7 cellular contexts compared by ENCODE assay signal in the genomic region with DNA sequence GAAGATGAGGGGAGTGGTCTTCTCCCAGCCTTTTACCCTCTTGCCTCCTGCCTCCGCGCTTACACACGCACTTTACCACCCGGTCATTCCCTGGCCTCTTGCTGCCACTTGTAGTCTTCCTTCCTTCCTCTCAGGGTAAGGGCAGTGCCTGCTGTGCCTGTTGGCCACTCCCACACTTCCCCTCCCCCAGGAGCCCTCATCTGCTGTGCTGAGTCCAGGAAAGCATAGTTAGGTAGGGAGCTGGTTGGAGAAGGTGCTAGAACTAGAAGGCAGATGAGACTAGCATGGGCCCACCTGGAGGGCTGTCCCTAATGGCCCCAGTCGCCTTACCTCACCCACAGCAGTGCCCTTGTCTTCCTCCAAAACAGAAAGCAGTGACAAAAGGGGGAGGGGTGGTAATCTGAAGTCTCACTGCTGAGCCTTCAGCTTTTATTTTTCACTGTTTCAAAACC. TPM values are rescaled to one million over a fixed set of nuclear protein-coding genes. Genes with fewer than 3 reads are reported as not detected.
DNase-seq lines count a peak whose midpoint lies in the region; ATAC-seq and TF ChIP-seq lines count a peak whose summit lies in the region.

No MANE protein-coding gene starts in this region.

- no peaks in the 10 kb centered on the region for H4K20me1 ChIP-seq in MM.1S (ENCODE audit: insufficient read depth, low read length)
- no peaks in the 10 kb centered on the region for H4K20me1 ChIP-seq in SK-N-SH (ENCODE audit: insufficient read depth)

- intact Hi-C loops in esophagus squamous epithelium (cut with DNase I): no loop called here
- intact Hi-C loops in CD8-positive, alpha-beta T cell (cut with DNase I, micrococcal nuclease): no loop called here

- H3K4me1 ChIP-seq in MM.1S (ENCODE audit: low read length) (peaks cover 40% of the 10 kb centered on the region), SK-N-SH (ENCODE audit: control insufficient read depth in 1 of 2, insufficient read depth in 2 of 2, low read depth in 1 of 2, low read length in 1 of 2) (peaks cover 26 to 49% of the 10 kb centered on the region in 2 experiments; a peak in 3 of 4 replicates), esophagus squamous epithelium (peaks cover 67 to 96% (median 81%) of the 10 kb centered on the region in 3 donors)
- H3K4me1 ChIP-seq in CD8-positive, alpha-beta T cell (ENCODE audit: insufficient read depth, low read length): peaks cover 24% of the 10 kb centered on the region

- H3K79me2 ChIP-seq in MM.1S (ENCODE audit: low read length) (peaks cover 11% of the 10 kb centered on the region), SK-N-SH (ENCODE audit: insufficient read depth) (no peaks in the 10 kb centered on the region)

- H3K27ac Mint-ChIP-seq in progenitor cell of endocrine pancreas: peak overlapping the region; percentile 94
- no peak overlapping the region for H3K27ac Mint-ChIP-seq in CD8-positive, alpha-beta T cell

- POLR2A ChIA-PET in SK-N-SH (lab: Yijun Ruan, JAX): no interaction called here
- POLR2A ChIA-PET in CD8-positive, alpha-beta T cell (lab: Charles Lee): interaction anchor here (0.5 to 1.0 kb wide), 2 partner anchors 11 to 38 kb away, joined by 3 read pairs; no protein-coding TSS in a partner anchor

- H3K9me3 ChIP-seq in MM.1S (replicated peaks; ENCODE audit: insufficient read depth, low read length): no peaks in the 10 kb centered on the region
- no peaks in the 10 kb centered on the region for H3K9me3 ChIP-seq in SK-N-SH
- no peaks in the 10 kb centered on the region for H3K9me3 ChIP-seq in esophagus squamous epithelium
- no peaks in the 10 kb centered on the region for H3K9me3 ChIP-seq in CD8-positive, alpha-beta T cell (ENCODE audit: low read length)

- no peaks in the 10 kb centered on the region for H3K9me3 Mint-ChIP-seq in progenitor cell of endocrine pancreas (ENCODE audit: low read depth)
- no peaks in the 10 kb centered on the region for H3K9me3 Mint-ChIP-seq in CD8-positive, alpha-beta T cell

- peak overlapping the region; percentile 5 for H3K4me3 Mint-ChIP-seq in progenitor cell of endocrine pancreas (ENCODE audit: low read depth)
- no peak overlapping the region for H3K4me3 Mint-ChIP-seq in CD8-positive, alpha-beta T cell

- H3K4me3 ChIP-seq in MM.1S (ENCODE audit: low read length) (peak overlapping the region; percentile 20; the same call in 1 of the 2 replicates), SK-N-SH (ENCODE audit: low read depth in 2 of 2, low read length in 1 of 2) (no peak overlapping the region), esophagus squamous epithelium (peak overlapping the region in 1 of 4 donors; percentile 15)
- H3K4me3 ChIP-seq in CD8-positive, alpha-beta T cell (ENCODE audit: low read depth, low read length): no peak overlapping the region

- DNase-seq in MM.1S (peak; percentile 54), SK-N-SH (no peak), esophagus squamous epithelium (lab: John Stamatoyannopoulos, UW) (no peak), progenitor cell of endocrine pancreas (ENCODE audit: low spot score, unreplicated experiment) (no peak)
- no peak for DNase-seq in stimulated activated CD4-positive, alpha-beta T cell treated with anti-CD3 and anti-CD28 coated beads, Interleukin-15, amount 100 ng/mL, for 24 hours
- no peak for DNase-seq in CD8-positive, alpha-beta T cell

- H3K4me2 ChIP-seq in MM.1S (ENCODE audit: low read depth, low read length) (peak overlapping the region; percentile 52), SK-N-SH (peak overlapping the region; percentile 13; the same call in 1 of the 2 replicates)

- TF ChIP-seq CTCF in MM.1S (IDR thresholded peaks at IDR 0.05; ENCODE audit: low read length) (no peak), SK-N-SH (IDR thresholded peaks at IDR 0.05) (no peak), esophagus squamous epithelium (IDR thresholded peaks at IDR 0.05) (no peak), progenitor cell of endocrine pancreas (IDR thresholded peaks at IDR 0.05; ENCODE audit: unreplicated experiment) (no peak)
- TF ChIP-seq CTCF in CD8-positive, alpha-beta T cell (IDR thresholded peaks at IDR 0.05): no peak

- CTCF ChIA-PET in SK-N-SH (lab: Yijun Ruan, JAX): interaction anchor here (0.7 to 3.4 kb wide), 6 partner anchors 14 to 133 kb away, joined by 3 to 19 read pairs (median 3); no protein-coding TSS in a partner anchor
- CTCF ChIA-PET in CD8-positive, alpha-beta T cell (lab: Charles Lee): no interaction called here

- ATAC-seq in GM18502 (IDR thresholded peaks at IDR 0.05; ENCODE audit: poor library complexity, unreplicated experiment): no peak
- ATAC-seq in CD8-positive, alpha-beta T cell: no peak

- H3K4me1 Mint-ChIP-seq in progenitor cell of endocrine pancreas (ENCODE audit: low read depth): peaks cover 40% of the 10 kb centered on the region
- peaks cover 35% of the 10 kb centered on the region for H3K4me1 Mint-ChIP-seq in CD8-positive, alpha-beta T cell (ENCODE audit: low read depth)

- no peak for TF ChIP-seq RAD21 in SK-N-SH (IDR thresholded peaks at IDR 0.05; ENCODE audit: low read length)

- no peak for TF ChIP-seq EP300 in SK-N-SH (IDR thresholded peaks at IDR 0.05; ENCODE audit: borderline replicate concordance in 1 of 2, low read depth in 1 of 2, low read length in 1 of 2)

- H3K27me3 Mint-ChIP-seq in progenitor cell of endocrine pancreas: peaks cover 3% of the 10 kb centered on the region
- H3K27me3 Mint-ChIP-seq in CD8-positive, alpha-beta T cell (ENCODE audit: low read depth): no peaks in the 10 kb centered on the region

- WGBS in SK-N-SH (ENCODE audit: low lambda C conversion rate): 91% methylated on average over 5 of the region's 5 CpGs
- 0 to 29% methylated on average over 1 to 5 of the region's 5 CpGs for WGBS in esophagus squamous epithelium, 2 donors

- H3F3A ChIP-seq in MM.1S (ENCODE audit: insufficient read depth, low read length) (peaks cover 15% of the 10 kb centered on the region), SK-N-SH (replicated peaks; ENCODE audit: insufficient read depth) (peaks cover 10% of the 10 kb centered on the region)

- H3K27ac ChIP-seq in MM.1S (ENCODE audit: low read length): peak overlapping the region; percentile 85
- peak overlapping the region in 1 of 2 experiments; percentile 70; a peak in 2 of 4 replicates for H3K27ac ChIP-seq in SK-N-SH (ENCODE audit: low read depth in 2 of 2, low read length in 1 of 2)
- peak overlapping the region; percentile 82 to 92 (median 87) for H3K27ac ChIP-seq in esophagus squamous epithelium
- no peak overlapping the region for H3K27ac ChIP-seq in CD8-positive, alpha-beta T cell (ENCODE audit: low read depth, low read length)

- TF ChIP-seq POLR2A in esophagus squamous epithelium (IDR thresholded peaks at IDR 0.05): peak in 1 of 4 donors; percentile 44

- H2AFZ ChIP-seq in MM.1S (ENCODE audit: low read length): peak overlapping the region; percentile 31; the same call in 1 of the 2 replicates
- H2AFZ ChIP-seq in SK-N-SH (ENCODE audit: low read depth): no peak overlapping the region

- H3K36me3 ChIP-seq in MM.1S (replicated peaks; ENCODE audit: insufficient read depth, low read length): no peaks in the 10 kb centered on the region; the same call in 1 of the 2 replicates
- peaks cover 9 to 14% of the 10 kb centered on the region in 2 experiments for H3K36me3 ChIP-seq in SK-N-SH (replicated peaks in 1 of 2; ENCODE audit: control insufficient read depth in 1 of 2, insufficient read depth in 2 of 2, low read length in 1 of 2)
- H3K36me3 ChIP-seq in esophagus squamous epithelium: peaks cover 5 to 50% (median 22%) of the 10 kb centered on the region in 3 donors
- peaks cover 28% of the 10 kb centered on the region for H3K36me3 ChIP-seq in CD8-positive, alpha-beta T cell (ENCODE audit: insufficient read depth, low read length)

- peak overlapping the region; percentile 35; the same call in 1 of the 2 replicates for H3K9ac ChIP-seq in MM.1S (ENCODE audit: low read length)
- H3K9ac ChIP-seq in SK-N-SH: no peak overlapping the region

- H3K9me2 ChIP-seq in MM.1S (replicated peaks; ENCODE audit: insufficient read depth, low read length) (no peaks in the 10 kb centered on the region), SK-N-SH (no peaks in the 10 kb centered on the region)

- H3K27me3 ChIP-seq in MM.1S (replicated peaks; ENCODE audit: insufficient read depth, low read length) (no peaks in the 10 kb centered on the region), SK-N-SH (ENCODE audit: insufficient read depth) (no peaks in the 10 kb centered on the region), esophagus squamous epithelium (no peaks in the 10 kb centered on the region)
- H3K27me3 ChIP-seq in CD8-positive, alpha-beta T cell (ENCODE audit: insufficient read depth, low read length): no peaks in the 10 kb centered on the region

- peaks cover 14% of the 10 kb centered on the region for H3K36me3 Mint-ChIP-seq in progenitor cell of endocrine pancreas (ENCODE audit: insufficient read depth)
- H3K36me3 Mint-ChIP-seq in CD8-positive, alpha-beta T cell: peaks cover 63% of the 10 kb centered on the region

TF ChIP-seq in SK-N-SH, 30 proteins besides CTCF, POLR2A, EP300 and RAD21:
- no peak for TF ChIP-seq GATA2 (CRISPR knock-in tag; IDR thresholded peaks at IDR 0.05)
- no peak for TF ChIP-seq YY1 (IDR thresholded peaks at IDR 0.05; ENCODE audit: low read depth)
- TF ChIP-seq TAF1 (IDR thresholded peaks at IDR 0.05; ENCODE audit: borderline replicate concordance, low read depth, low read length): no peak
- no peak for TF ChIP-seq MXI1 (IDR thresholded peaks at IDR 0.05; ENCODE audit: low read depth, low read length)
- no peak for TF ChIP-seq MEF2A (IDR thresholded peaks at IDR 0.05; ENCODE audit: borderline replicate concordance, low read depth)
- no peak for TF ChIP-seq TCF12 (IDR thresholded peaks at IDR 0.05)
- no peak for TF ChIP-seq POLR2AphosphoS5 (IDR thresholded peaks at IDR 0.05; ENCODE audit: low read depth, low read length)
- TF ChIP-seq CHD2 (IDR thresholded peaks at IDR 0.05; ENCODE audit: low read length, partially characterized antibody): no peak
- no peak for TF ChIP-seq RXRA (IDR thresholded peaks at IDR 0.05; ENCODE audit: borderline replicate concordance, low read depth)

RNA-seq across cellular contexts. Expression of a gene that starts 54.3 kb away (rescaled TPM):
- polyA plus RNA-seq in SK-N-SH (2012; rRNA removed): 324 and 395 TPM in 2 replicates
- polyA plus RNA-seq in SK-N-SH (2012; cell fraction: cytosol; rRNA removed): 305 and 400 TPM in 2 replicates
- 682 and 1,159 TPM in 2 replicates for polyA plus RNA-seq in SK-N-SH (2012; cell fraction: nucleus; rRNA removed)
- 100 to 1,000 TPM in 3 of 4 donors, 10 to 100 TPM in 1; 94.3 to 382 (median 173) TPM for total RNA-seq in esophagus squamous epithelium
- 379 and 402 TPM in 2 replicates for total RNA-seq in progenitor cell of endocrine pancreas
- total RNA-seq in CD8-positive, alpha-beta T cell: 1,000 to 10,000 TPM; 1,544 to 1,597 TPM
